Comparison of ENCODE assay signal across 24 cellular contexts in genomic region chr5:7207979-7208378, GRCh38.
DNase-seq lines count a peak whose midpoint lies in the region; ATAC-seq and TF ChIP-seq lines count a peak whose summit lies in the region.
"Had no signal": no experiment of that assay in that cellular context is flagged by ENCODE, and none has a peak within 500 bp of the region (broad histone marks: within the 10 kb centered on the region; RNA-seq: fewer than 3 reads in every experiment).

No MANE protein-coding gene starts in this region.

- H2BK15ac ChIP-seq in neuronal stem cell (ENCODE audit: low read length), result no peak overlapping the region

- H3K4me1 ChIP-seq in neuronal stem cell (ENCODE audit: control insufficient read depth in 2 of 2, insufficient read depth in 1 of 2, low read depth in 1 of 2, low read length in 2 of 2) (no peaks in the 10 kb centered on the region), breast epithelium (no peaks in the 10 kb centered on the region)
- H3K4me1 ChIP-seq: A549, Caco-2 had no signal

- H4K8ac ChIP-seq in neuronal stem cell (ENCODE audit: low read depth, low read length), result no peak overlapping the region

- no peaks in the 10 kb centered on the region for H3K4me1 Mint-ChIP-seq in natural killer cell treated with Interleukin-12 subunit alpha and Interleukin-12 subunit beta and Interleukin-15 and Interleukin-18, amount 100 ng/mL, for 72 hours (ENCODE audit: low read depth in 2 of 2)
- H3K4me1 Mint-ChIP-seq in natural killer cell, result no peaks in the 10 kb centered on the region
- H3K4me1 Mint-ChIP-seq: CD4-positive, alpha-beta memory T cell; GM23338; H9 had no signal

- peak; percentile 24 to 27 for ATAC-seq in natural killer cell treated with Interleukin-12 subunit alpha and Interleukin-12 subunit beta and Interleukin-15 and Interleukin-18, amount 100 ng/mL, for 72 hours
- ATAC-seq in natural killer cell, result no peak
- ATAC-seq: A549, GM23338, K562 had no signal

- no peaks in the 10 kb centered on the region for H3K27me3 ChIP-seq in neuronal stem cell (ENCODE audit: control insufficient read depth in 3 of 3, insufficient read depth in 3 of 3, low read depth in 1 of 3, low read length in 3 of 3)
- no peaks in the 10 kb centered on the region for H3K27me3 ChIP-seq in breast epithelium

- H3K4me3 ChIP-seq in neuronal stem cell (ENCODE audit: low read length in 2 of 2) (no peak overlapping the region), breast epithelium (no peak overlapping the region)
- H3K4me3 ChIP-seq: A549, GM23338, K562 had no signal

- no peaks in the 10 kb centered on the region for H3K27me3 Mint-ChIP-seq in natural killer cell treated with Interleukin-12 subunit alpha and Interleukin-12 subunit beta and Interleukin-15 and Interleukin-18, amount 100 ng/mL, for 72 hours
- no peaks in the 10 kb centered on the region for H3K27me3 Mint-ChIP-seq in natural killer cell (ENCODE audit: low read depth in 2 of 2)

- H2BK5ac ChIP-seq in neuronal stem cell (ENCODE audit: low read length), result no peak overlapping the region

- no peak overlapping the region for H2BK120ac ChIP-seq in neuronal stem cell (ENCODE audit: low read depth, low read length)

- H3K79me1 ChIP-seq in neuronal stem cell (ENCODE audit: low read depth, low read length), result no peaks in the 10 kb centered on the region

- H3K9me3 Mint-ChIP-seq in natural killer cell treated with Interleukin-12 subunit alpha and Interleukin-12 subunit beta and Interleukin-15 and Interleukin-18, amount 100 ng/mL, for 72 hours, result peaks cover 29% of the 10 kb centered on the region
- H3K9me3 Mint-ChIP-seq in natural killer cell, result peaks cover 8 to 11% of the 10 kb centered on the region in 2 donors
- H3K9me3 Mint-ChIP-seq: GM23338, H9 had no signal

- no peak for TF ChIP-seq POLR2A in breast epithelium (IDR thresholded peaks at IDR 0.05)

- no peak overlapping the region for H2BK12ac ChIP-seq in neuronal stem cell (ENCODE audit: low read length)

- peak overlapping the region; percentile 86 for H2AK5ac ChIP-seq in neuronal stem cell (ENCODE audit: low read depth, low read length)

- TF ChIP-seq CTCF in natural killer cell (IDR thresholded peaks at IDR 0.05) (no peak), VCaP (conservative IDR thresholded peaks at IDR 0.05) (no peak), breast epithelium (IDR thresholded peaks at IDR 0.05) (no peak)

- H3K14ac ChIP-seq in neuronal stem cell (ENCODE audit: low read length), result no peak overlapping the region

- H3K36me3 ChIP-seq in neuronal stem cell (replicated peaks in 1 of 2; ENCODE audit: control insufficient read depth in 2 of 2, insufficient read depth in 2 of 2, low read length in 2 of 2) (no peaks in the 10 kb centered on the region), breast epithelium (no peaks in the 10 kb centered on the region)

- intact Hi-C loops in natural killer cell (cut with micrococcal nuclease) (no loop called here), breast epithelium (cut with DNase I; ENCODE audit: low total_unique reads) (no loop called here)

- no peak overlapping the region for H3K4ac ChIP-seq in neuronal stem cell (ENCODE audit: low read length)

- H3K27ac ChIP-seq in VCaP, result peak overlapping the region; percentile 83
- no peak overlapping the region for H3K27ac ChIP-seq in neuronal stem cell (replicated peaks; ENCODE audit: low read length)
- peak overlapping the region in 1 of 2 donors; percentile 50 for H3K27ac ChIP-seq in breast epithelium
- H3K27ac ChIP-seq: A549 had no signal

- no peak overlapping the region for H3K27ac Mint-ChIP-seq in natural killer cell treated with Interleukin-12 subunit alpha and Interleukin-12 subunit beta and Interleukin-15 and Interleukin-18, amount 100 ng/mL, for 72 hours
- no peak overlapping the region for H3K27ac Mint-ChIP-seq in natural killer cell
- H3K27ac Mint-ChIP-seq: CD4-positive, alpha-beta memory T cell; GM23338 had no signal

- no CpG with 5 or more reads among the region's 2 CpGs for WGBS in neuronal stem cell (ENCODE audit: extremely low coverage in 2 of 2, insufficient read length in 2 of 2, insufficient replicate concordance in 1 of 2), 2 donors

- DNase-seq in natural killer cell treated with Interleukin-12 subunit alpha and Interleukin-12 subunit beta and Interleukin-15 and Interleukin-18, amount 100 ng/mL, for 72 hours (ENCODE audit: low spot score), result no peak
- DNase-seq in natural killer cell, result no peak
- no peak for DNase-seq in neuronal stem cell (ENCODE audit: low spot score)
- no peak for DNase-seq in breast epithelium (ENCODE audit: low spot score in 2 of 2)
- no peak for DNase-seq in Ammon's horn (ENCODE audit: low spot score)
- no peak for DNase-seq in T-helper 9 cell
- DNase-seq: AML-193; C1 segment of cervical spinal cord; Caco-2; CD4-positive, alpha-beta memory T cell; DND-41; H9; Kasumi-1; NCI-H1092 treated with DMSO at 0.1 percent for 48 hours; NCI-H1436; NCI-H187; NCI-H2227 treated with DMSO at 0.1 percent for 48 hours; NCI-H526 treated with DMSO at 0.1 percent for 48 hours; SK-N-SH; SW 1271 had no signal

- no peak overlapping the region for H2AFZ ChIP-seq in neuronal stem cell (ENCODE audit: low read length)

- peak overlapping the region; percentile 39 for H3K18ac ChIP-seq in neuronal stem cell (ENCODE audit: low read length)

- H3K9ac ChIP-seq in neuronal stem cell (ENCODE audit: low read depth, low read length, poor library complexity), result peak overlapping the region; percentile 3
- H3K9ac ChIP-seq: SK-N-SH had no signal

- H3K4me2 ChIP-seq in neuronal stem cell (ENCODE audit: insufficient read depth, low read length, poor library complexity, severe bottlenecking), result no peak overlapping the region
- H3K4me2 ChIP-seq: A549, GM23338, SK-N-SH had no signal

- no peaks in the 10 kb centered on the region for H3K36me3 Mint-ChIP-seq in natural killer cell treated with Interleukin-12 subunit alpha and Interleukin-12 subunit beta and Interleukin-15 and Interleukin-18, amount 100 ng/mL, for 72 hours
- H3K36me3 Mint-ChIP-seq in natural killer cell, result no peaks in the 10 kb centered on the region
- H3K36me3 Mint-ChIP-seq: CD4-positive, alpha-beta memory T cell had no signal

- no peak overlapping the region for H3K23ac ChIP-seq in neuronal stem cell (ENCODE audit: low read depth, low read length, poor library complexity)

- no peaks in the 10 kb centered on the region for H3K9me3 ChIP-seq in neuronal stem cell (replicated peaks in 1 of 2; ENCODE audit: control insufficient read depth in 2 of 2, insufficient read depth in 1 of 2, low read depth in 1 of 2, low read length in 2 of 2)
- no peaks in the 10 kb centered on the region for H3K9me3 ChIP-seq in breast epithelium
- H3K9me3 ChIP-seq: A549, Caco-2, SK-N-SH had no signal

- no peak overlapping the region for H3K4me3 Mint-ChIP-seq in natural killer cell treated with Interleukin-12 subunit alpha and Interleukin-12 subunit beta and Interleukin-15 and Interleukin-18, amount 100 ng/mL, for 72 hours
- H3K4me3 Mint-ChIP-seq in natural killer cell, result no peak overlapping the region
- H3K4me3 Mint-ChIP-seq: CD4-positive, alpha-beta memory T cell; GM23338; H9 had no signal

- H4K91ac ChIP-seq in neuronal stem cell (ENCODE audit: low read depth, low read length, poor library complexity), result no peak overlapping the region

Comparison
In these comparisons a context has a peak if more than half of its experiments do, and no peak if none do; other contexts are left out.
1. ATAC-seq: peak in natural killer cell treated with Interleukin-12 subunit alpha and Interleukin-12 subunit beta and Interleukin-15 and Interleukin-18, amount 100 ng/mL, for 72 hours (2 of 2); none in natural killer cell (0 of 3).